ENCODE assay signal across 9 cellular contexts in the genomic region with DNA sequence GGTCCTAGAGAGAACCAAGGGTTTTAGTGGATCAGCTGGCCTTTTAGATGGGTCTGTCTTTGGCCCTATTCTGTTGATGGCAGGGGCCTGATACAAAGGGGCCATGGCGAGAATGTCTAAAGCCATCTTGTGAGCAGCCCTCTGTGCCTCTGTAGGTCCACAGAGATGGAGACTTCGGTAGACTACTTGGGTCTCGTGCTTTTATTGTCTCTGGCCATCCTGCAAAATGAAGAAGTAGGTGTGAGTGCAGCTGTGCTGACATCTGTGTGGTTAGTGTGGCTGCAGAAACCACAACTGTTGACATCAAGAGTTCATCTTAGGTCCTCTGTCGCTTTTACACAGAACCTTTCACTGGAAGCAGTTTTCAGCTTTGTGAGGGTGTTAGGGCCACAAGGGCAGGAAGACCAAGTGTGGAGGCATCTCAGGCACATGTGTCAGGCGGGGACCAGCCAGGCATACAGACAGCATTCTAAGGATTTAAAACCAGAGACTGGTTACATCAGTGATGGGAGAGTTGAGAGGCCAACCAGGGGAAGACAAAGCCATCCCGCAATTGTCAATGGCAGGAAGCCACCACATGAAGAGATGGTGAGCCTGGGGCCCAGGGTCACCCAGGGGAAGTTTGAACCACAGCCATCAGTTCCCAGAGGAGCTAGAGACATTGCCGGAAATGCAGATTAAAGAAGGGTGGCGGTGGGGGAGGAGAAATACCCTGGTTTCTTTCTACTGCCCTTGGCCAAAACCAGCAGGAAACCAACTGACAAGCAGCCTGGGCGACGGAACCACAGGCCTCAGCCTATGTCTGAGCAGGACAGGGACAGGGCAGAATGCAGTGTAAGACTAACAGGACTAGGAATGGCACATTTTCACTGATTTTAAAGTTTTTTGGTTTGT. TPM values are rescaled to one million over a fixed set of nuclear protein-coding genes. Genes with fewer than 3 reads are reported as not detected.
DNase-seq lines count a peak whose midpoint lies in the region; ATAC-seq lines count a peak whose summit lies in the region.
"Had no signal": no experiment of that assay in that cellular context is flagged by ENCODE, and none has a peak within 500 bp of the region (broad histone marks: within the 10 kb centered on the region; RNA-seq: fewer than 3 reads in every experiment).

No MANE protein-coding gene starts in this region.

- H3K56ac ChIP-seq in mesendoderm (ENCODE audit: low read length), result peak overlapping the region; percentile 15

- no peak overlapping the region for H2BK120ac ChIP-seq in mesendoderm (ENCODE audit: low read depth, low read length)

- H3K23ac ChIP-seq in mesendoderm (ENCODE audit: low read length), result no peak overlapping the region

- H3K27ac ChIP-seq in mesendoderm (ENCODE audit: low read depth, low read length), result no peak overlapping the region

- H3K27me3 ChIP-seq in mesendoderm (ENCODE audit: insufficient read depth, low read length, poor library complexity), result no peaks in the 10 kb centered on the region

- no peaks in the 10 kb centered on the region for H3K79me1 ChIP-seq in mesendoderm (ENCODE audit: low read length)

- no peaks in the 10 kb centered on the region for H3K36me3 ChIP-seq in mesendoderm (ENCODE audit: control insufficient read depth, insufficient read depth, low read length)

- no peak overlapping the region for H4K5ac ChIP-seq in mesendoderm (ENCODE audit: low read length)

- H2AK5ac ChIP-seq in mesendoderm (ENCODE audit: low read length), result no peak overlapping the region

- WGBS in mesendoderm (ENCODE audit: extremely low coverage, insufficient coverage, low lambda C conversion rate), result no CpG with 5 or more reads among the region's 10 CpGs

- no peak overlapping the region for H3K9ac ChIP-seq in mesendoderm (ENCODE audit: low read length)

- no peaks in the 10 kb centered on the region for H3K79me2 ChIP-seq in mesendoderm (ENCODE audit: control insufficient read depth, insufficient read depth, low read length)

- H3K18ac ChIP-seq in mesendoderm (ENCODE audit: low read length), result no peak overlapping the region

- H2BK5ac ChIP-seq in mesendoderm (ENCODE audit: low read length), result no peak overlapping the region

- peak; percentile 98 for DNase-seq in OCI-M1 (lab: John Stamatoyannopoulos, UW)
- peak; percentile 31 for DNase-seq in activated gamma-delta T cell treated with anti-CD3 and anti-CD28 coated beads, Interleukin-2, amount 50 U/mL, for 16 hours (ENCODE audit: low read depth)
- peak; percentile 35 for DNase-seq in mesendoderm
- DNase-seq in NCI-H1694 (lab: John Stamatoyannopoulos, UW), result no peak
- DNase-seq in HuH-7 (ENCODE audit: low spot score), result no peak
- DNase-seq in islet precursor cell, result no peak

- peaks cover 3% of the 10 kb centered on the region for H3K4me1 ChIP-seq in mesendoderm (ENCODE audit: control insufficient read depth, low read depth, low read length)

- no peak overlapping the region for H2BK15ac ChIP-seq in mesendoderm (replicated peaks; ENCODE audit: low read depth)

- H3K4ac ChIP-seq in mesendoderm (ENCODE audit: low read depth, low read length), result no peak overlapping the region

- H4K8ac ChIP-seq in mesendoderm (ENCODE audit: low read depth, low read length), result no peak overlapping the region

- H3K4me3 ChIP-seq in mesendoderm (ENCODE audit: low read length), result no peak overlapping the region

- ATAC-seq in GM18868 (IDR thresholded peaks at IDR 0.05; ENCODE audit: unreplicated experiment) (peak; percentile 78), HG02852 (IDR thresholded peaks at IDR 0.05; ENCODE audit: unreplicated experiment) (peak; percentile 79)

- no peak overlapping the region for H3K4me2 ChIP-seq in mesendoderm (ENCODE audit: low read length)

RNA-seq across cellular contexts. Expression of gene TPCN1, which starts 13.0 kb away (rescaled TPM):
- 6.1 TPM for polyA plus RNA-seq in mesendoderm (2013, experiment 1 of 2)
- polyA plus RNA-seq in mesendoderm (2013, experiment 2 of 2), result 7.0 TPM

RNA-seq across cellular contexts. Expression of gene RITA1, which starts 22.8 kb away (rescaled TPM):
- 18.4 TPM for polyA plus RNA-seq in mesendoderm (2013, experiment 1 of 2)
- 18.4 TPM for polyA plus RNA-seq in mesendoderm (2013, experiment 2 of 2)

RNA-seq across cellular contexts. Expression of gene DDX54, which starts 23.0 kb away (rescaled TPM):
- 78.4 TPM for polyA plus RNA-seq in mesendoderm (2013, experiment 1 of 2)
- polyA plus RNA-seq in mesendoderm (2013, experiment 2 of 2), result 78.6 TPM

RNA-seq across cellular contexts. Expression of gene CFAP73, which starts 58.8 kb away (rescaled TPM):
- 0.03 TPM for polyA plus RNA-seq in mesendoderm (2013, experiment 1 of 2)
- not detected for polyA plus RNA-seq in mesendoderm (2013, experiment 2 of 2)
- polyA plus RNA-seq: neural cell had no signal

Comparison
In these comparisons a context has a peak if more than half of its experiments do, and no peak if none do; other contexts are left out.
1. DNase-seq: peak in OCI-M1 (single experiment), activated gamma-delta T cell treated with anti-CD3 and anti-CD28 coated beads, Interleukin-2, amount 50 U/mL, for 16 hours (single experiment) and mesendoderm (single experiment); none in NCI-H1694 (single experiment), HuH-7 (single experiment) and islet precursor cell (single experiment).